8 cellular contexts compared by ENCODE assay signal in genomic region chr16:56607675-56608042, GRCh38. TPM values are rescaled to one million over a fixed set of nuclear protein-coding genes. Genes with fewer than 3 reads are reported as not detected.
DNase-seq lines count a peak whose midpoint lies in the region; ATAC-seq and TF ChIP-seq lines count a peak whose summit lies in the region.

No MANE protein-coding gene starts in this region.

- no peaks in the 10 kb centered on the region for H3K9me3 Mint-ChIP-seq in activated CD4-positive, alpha-beta T cell treated with anti-CD3 and anti-CD28 coated beads, Interleukin-2, amount 10 ng/mL, durations not matched to agents 7 days and 5 days

- peak overlapping the region; percentile 92 for H3K4me3 Mint-ChIP-seq in activated CD4-positive, alpha-beta T cell treated with anti-CD3 and anti-CD28 coated beads, Interleukin-2, amount 10 ng/mL, durations not matched to agents 7 days and 5 days

- intact Hi-C loops in adrenal gland (cut with DNase I) = loop anchor here in 1 of 2 donors (10.0 kb wide), 1 partner anchor 97 kb away; no protein-coding TSS in a partner anchor
- intact Hi-C loops in testis (cut with DNase I; ENCODE audit: low total_unique reads) = no loop called here

- TF ChIP-seq POLR2A in adrenal gland (IDR thresholded peaks at IDR 0.05) = no peak
- no peak for TF ChIP-seq POLR2A in testis (IDR thresholded peaks at IDR 0.05)

- peak overlapping the region in 1 of 4 donors; percentile 62 for H3K4me3 ChIP-seq in adrenal gland
- H3K4me3 ChIP-seq in liver (ENCODE audit: low read depth in 1 of 3, low read length in 3 of 3) = peak overlapping the region; percentile 41 to 78 (median 46)
- peak overlapping the region; percentile 38 to 54 for H3K4me3 ChIP-seq in testis

- peaks cover 49% of the 10 kb centered on the region for H3K4me1 Mint-ChIP-seq in activated CD4-positive, alpha-beta T cell treated with anti-CD3 and anti-CD28 coated beads, Interleukin-2, amount 10 ng/mL, durations not matched to agents 7 days and 5 days

- POLR2A ChIA-PET in activated CD4-positive, alpha-beta T cell treated with anti-CD3 and anti-CD28 coated beads, Interleukin-2, amount 10 ng/mL, durations not matched to agents 7 days and 5 days (lab: Charles Lee) = no interaction called here

- peak overlapping the region; percentile 72 to 79 for H3K9ac ChIP-seq in liver (ENCODE audit: low read depth in 1 of 2, low read length in 2 of 2)

- H3K9me3 ChIP-seq in adrenal gland (replicated peaks in 1 of 3) = no peaks in the 10 kb centered on the region
- H3K9me3 ChIP-seq in liver (ENCODE audit: control insufficient read depth in 4 of 4, low read length in 3 of 4) = no peaks in the 10 kb centered on the region
- no peaks in the 10 kb centered on the region for H3K9me3 ChIP-seq in testis

- DNase-seq in activated CD4-positive, alpha-beta T cell treated with anti-CD3 and anti-CD28 coated beads, Interleukin-2, amount 10 ng/mL, durations not matched to agents 7 days and 5 days = no peak
- no peak for DNase-seq in activated CD4-positive, alpha-beta T cell treated with anti-CD3 and anti-CD28 coated beads for 4 hours
- DNase-seq in adrenal gland = peak in 1 of 7 donors; percentile 37
- no peak for DNase-seq in testis
- no peak for DNase-seq in NCI-H748 (lab: John Stamatoyannopoulos, UW; ENCODE audit: unreplicated experiment)
- no peak for DNase-seq in DMS79 (lab: John Stamatoyannopoulos, UW)

- 49 to 63% (median 55%) methylated on average over 2 of the region's 2 CpGs for whole genome bisulfite sequencing in adrenal gland, 4 donors
- 40% methylated on average over 2 of the region's 2 CpGs for WGBS in liver
- WGBS in testis, 2 donors = 38 to 40% methylated on average over 2 of the region's 2 CpGs

- TF ChIP-seq RAD21 in liver (IDR thresholded peaks at IDR 0.05) = no peak

- H3K4me1 ChIP-seq in adrenal gland (replicated peaks in 1 of 2) (peaks cover 49 to 55% of the 10 kb centered on the region in 2 donors), liver (ENCODE audit: control insufficient read depth in 4 of 4, insufficient read depth in 4 of 4, low read length in 3 of 4) (peaks cover 6 to 37% (median 13%) of the 10 kb centered on the region in 4 donors), testis (peaks cover 38% of the 10 kb centered on the region)

- no peaks in the 10 kb centered on the region for H3K27me3 Mint-ChIP-seq in activated CD4-positive, alpha-beta T cell treated with anti-CD3 and anti-CD28 coated beads, Interleukin-2, amount 10 ng/mL, durations not matched to agents 7 days and 5 days

- H3K27ac ChIP-seq in adrenal gland (peak overlapping the region; percentile 90 to 100 (median 99)), liver (ENCODE audit: low read depth in 1 of 2, low read length in 2 of 2) (peak overlapping the region; percentile 98 to 99), testis (peak overlapping the region; percentile 85 to 86)

- TF ChIP-seq CTCF in adrenal gland (IDR thresholded peaks at IDR 0.05) (peak in 1 of 6 experiments; percentile 26), liver (IDR thresholded peaks at IDR 0.05; ENCODE audit: low read depth, low read length, missing input control) (no peak), testis (IDR thresholded peaks at IDR 0.05) (no peak)

- H3K27me3 ChIP-seq in adrenal gland = no peaks in the 10 kb centered on the region
- no peaks in the 10 kb centered on the region for H3K27me3 ChIP-seq in liver (ENCODE audit: control insufficient read depth in 4 of 4, insufficient read depth in 4 of 4, low read length in 3 of 4)
- no peaks in the 10 kb centered on the region for H3K27me3 ChIP-seq in testis

- no peak for ATAC-seq in HG03571 (IDR thresholded peaks at IDR 0.05; ENCODE audit: unreplicated experiment)

- H3K36me3 ChIP-seq in adrenal gland (replicated peaks in 1 of 2) (no peaks in the 10 kb centered on the region), liver (ENCODE audit: control insufficient read depth in 4 of 4, insufficient read depth in 3 of 4, low read depth in 1 of 4, low read length in 3 of 4) (no peaks in the 10 kb centered on the region), testis (ENCODE audit: low read depth, missing control alignments) (no peaks in the 10 kb centered on the region)

- H3K36me3 Mint-ChIP-seq in activated CD4-positive, alpha-beta T cell treated with anti-CD3 and anti-CD28 coated beads, Interleukin-2, amount 10 ng/mL, durations not matched to agents 7 days and 5 days (ENCODE audit: low read depth) = peaks cover 3% of the 10 kb centered on the region

- H3K27ac Mint-ChIP-seq in activated CD4-positive, alpha-beta T cell treated with anti-CD3 and anti-CD28 coated beads, Interleukin-2, amount 10 ng/mL, durations not matched to agents 7 days and 5 days = peak overlapping the region; percentile 91

- CTCF ChIA-PET in activated CD4-positive, alpha-beta T cell treated with anti-CD3 and anti-CD28 coated beads, Interleukin-2, amount 10 ng/mL, durations not matched to agents 7 days and 5 days (lab: Charles Lee) = interaction anchor here (1.2 to 1.7 kb wide), 3 partner anchors 16 to 37 kb away, joined by 3 to 6 read pairs (median 4); no protein-coding TSS in a partner anchor

TF ChIP-seq in liver, 16 proteins besides CTCF, POLR2A, EP300 and RAD21 (continues in another document):
- TF ChIP-seq HNF4G (IDR thresholded peaks at IDR 0.05) = no peak
- TF ChIP-seq FOXA2 (IDR thresholded peaks at IDR 0.05) = no peak
- no peak for TF ChIP-seq MAX (IDR thresholded peaks at IDR 0.05)
- TF ChIP-seq FOXA1 (IDR thresholded peaks at IDR 0.05) = no peak
- TF ChIP-seq NR2F2 (IDR thresholded peaks at IDR 0.05) = no peak
- no peak for TF ChIP-seq SP1 (IDR thresholded peaks at IDR 0.05)
- no peak for TF ChIP-seq TAF1 (conservative IDR thresholded peaks at IDR 0.05)
- no peak for TF ChIP-seq ZBTB33 (IDR thresholded peaks at IDR 0.05)

RNA-seq across cellular contexts. Expression of gene MT2A, which starts 0.7 kb away (rescaled TPM):
- 100 to 1,000 TPM; 146 to 268 TPM for total RNA-seq in activated CD4-positive, alpha-beta T cell treated with anti-CD3 and anti-CD28 coated beads, Interleukin-2, amount 10 ng/mL, durations not matched to agents 7 days and 5 days
- total RNA-seq in adrenal gland (1,000 to 10,000 TPM in 3 of 8 donors, 100 to 1,000 TPM in 4, 10 to 100 TPM in 1; 43.8 to 6,828 (median 533) TPM), liver (100 to 1,000 TPM in 1 of 2 donors, 10 to 100 TPM in 1; 45.8 to 387 TPM), testis (10 to 100 TPM; 20.1 to 30.7 TPM)
- polyA plus RNA-seq in adrenal gland (1,000 to 10,000 TPM in 1 of 3 donors, 100 to 1,000 TPM in 2; 442 to 2,904 (median 888) TPM), liver (1,000 to 10,000 TPM; 4,079 to 5,206 TPM), testis (ENCODE audit: insufficient read depth, low read depth, low replicate concordance) (77.1 TPM)

RNA-seq across cellular contexts. Expression of gene MT1E, which starts 17.9 kb away (rescaled TPM):
- 100 to 1,000 TPM; 100 to 154 TPM for total RNA-seq in activated CD4-positive, alpha-beta T cell treated with anti-CD3 and anti-CD28 coated beads, Interleukin-2, amount 10 ng/mL, durations not matched to agents 7 days and 5 days
- 1,000 to 10,000 TPM in 1 of 8 donors, 100 to 1,000 TPM in 7; 126 to 1,395 (median 358) TPM for total RNA-seq in adrenal gland
- polyA plus RNA-seq in adrenal gland = 1,000 to 10,000 TPM in 1 of 3 donors, 100 to 1,000 TPM in 2; 452 to 1,382 (median 541) TPM
- total RNA-seq in liver = 1,000 to 10,000 TPM in 1 of 2 donors, 100 to 1,000 TPM in 1; 206 to 1,831 TPM
- 1,000 to 10,000 TPM in 1 of 2 donors, 100 to 1,000 TPM in 1; 336 to 1,280 TPM for polyA plus RNA-seq in liver
- 10 to 100 TPM; 10.5 to 55.4 TPM for total RNA-seq in testis
- 22.4 TPM for polyA plus RNA-seq in testis (ENCODE audit: insufficient read depth, low read depth, low replicate concordance)

RNA-seq across cellular contexts. Expression of gene MT3, which starts 18.3 kb away (rescaled TPM):
- 1 to 10 TPM; 3.0 to 3.8 TPM for total RNA-seq in activated CD4-positive, alpha-beta T cell treated with anti-CD3 and anti-CD28 coated beads, Interleukin-2, amount 10 ng/mL, durations not matched to agents 7 days and 5 days
- total RNA-seq in adrenal gland = 100 to 1,000 TPM in 1 of 8 donors, 10 to 100 TPM in 6, 1 to 10 TPM in 1; 5.5 to 138 (median 33.6) TPM
- 100 to 1,000 TPM in 2 of 3 donors, 10 to 100 TPM in 1; 54.2 to 354 (median 169) TPM for polyA plus RNA-seq in adrenal gland
- total RNA-seq in liver = not detected
- not detected for polyA plus RNA-seq in liver
- 1 to 10 TPM in 1 of 2 donors, not detected in 1; 4.6 TPM for total RNA-seq in testis
- 12.0 TPM for polyA plus RNA-seq in testis (ENCODE audit: insufficient read depth, low read depth, low replicate concordance)

RNA-seq across cellular contexts. Expression of gene MT1M, which starts 24.8 kb away (rescaled TPM):
- not detected for total RNA-seq in activated CD4-positive, alpha-beta T cell treated with anti-CD3 and anti-CD28 coated beads, Interleukin-2, amount 10 ng/mL, durations not matched to agents 7 days and 5 days
- total RNA-seq in adrenal gland (10 to 100 TPM in 4 of 8 donors, 1 to 10 TPM in 4; 5.1 to 14.4 (median 10.6) TPM), liver (100 to 1,000 TPM in 1 of 2 donors, 10 to 100 TPM in 1; 20.4 to 159 TPM), testis (1 to 10 TPM; 2.2 to 3.7 TPM)
- polyA plus RNA-seq in adrenal gland (10 to 100 TPM in 1 of 3 donors, 1 to 10 TPM in 2; 6.0 to 50.3 (median 8.0) TPM), liver (100 to 1,000 TPM; 229 to 343 TPM), testis (ENCODE audit: insufficient read depth, low read depth, low replicate concordance) (2.6 TPM)

RNA-seq across cellular contexts. Expression of gene MT1A, which starts 30.8 kb away (rescaled TPM):
- total RNA-seq in activated CD4-positive, alpha-beta T cell treated with anti-CD3 and anti-CD28 coated beads, Interleukin-2, amount 10 ng/mL, durations not matched to agents 7 days and 5 days = not detected
- total RNA-seq in adrenal gland (10 to 100 TPM in 4 of 8 donors, 1 to 10 TPM in 3, not detected in 1; 6.9 to 85.1 (median 12.4) TPM), liver (10 to 100 TPM; 10.1 to 21.9 TPM), testis (10 to 100 TPM in 1 of 2 donors, not detected in 1; 10.6 TPM)
- polyA plus RNA-seq in adrenal gland (100 to 1,000 TPM in 2 of 3 donors, 10 to 100 TPM in 1; 16.5 to 273 (median 100) TPM), liver (100 to 1,000 TPM; 127 to 511 TPM), testis (ENCODE audit: insufficient read depth, low read depth, low replicate concordance) (not detected)
